1 cellular context compared by ENCODE assay signal in genomic region chr4:151774324-151774723, GRCh38.
TF ChIP-seq lines count a peak whose summit lies in the region.

No MANE protein-coding gene starts in this region.

TF ChIP-seq in HEK293, 187 proteins besides CTCF, POLR2A, EP300 and RAD21 (continued from another document):
- TF ChIP-seq ZBTB44 (tag by site-specific recombination; IDR thresholded peaks at IDR 0.05) (no peak), ZNF560 (tag by site-specific recombination; IDR thresholded peaks at IDR 0.05; ENCODE audit: borderline replicate concordance) (no peak), ZSCAN23 (tag by site-specific recombination; IDR thresholded peaks at IDR 0.05) (no peak)
